ENCODE assay signal across 11 cellular contexts in genomic region chr7:8232999-8233847, GRCh38. TPM values are rescaled to one million over a fixed set of nuclear protein-coding genes. Genes with fewer than 3 reads are reported as not detected.
DNase-seq lines count a peak whose midpoint lies in the region; ATAC-seq, FAIRE-seq and TF ChIP-seq lines count a peak whose summit lies in the region.
"Had no signal": no experiment of that assay in that cellular context is flagged by ENCODE, and none has a peak within 500 bp of the region (broad histone marks: within the 10 kb centered on the region; RNA-seq: fewer than 3 reads in every experiment).

No MANE protein-coding gene starts in this region.

- H4K91ac ChIP-seq in mesenchymal stem cell (ENCODE audit: low read length), result no peak overlapping the region

- H3K36me3 ChIP-seq in right atrium auricular region (no peaks in the 10 kb centered on the region), GM23338 (ENCODE audit: insufficient read depth) (no peaks in the 10 kb centered on the region; the same call in 1 of the 2 replicates), mesenchymal stem cell (ENCODE audit: control insufficient read depth in 1 of 2, insufficient read depth in 2 of 2, low read depth in 1 of 2, low read length in 2 of 2) (no peaks in the 10 kb centered on the region)

- no peak overlapping the region for H3K9ac ChIP-seq in mesenchymal stem cell (ENCODE audit: low read length)

- H3K27me3 Mint-ChIP-seq in GM23338 (ENCODE audit: insufficient read depth, low read depth, poor library complexity), result no peaks in the 10 kb centered on the region

- no peaks in the 10 kb centered on the region for H3K9me3 Mint-ChIP-seq in GM23338
- H3K9me3 Mint-ChIP-seq: central memory CD8-positive, alpha-beta T cell had no signal

- H3K79me2 ChIP-seq in GM23338 (replicated peaks; ENCODE audit: insufficient read depth), result no peaks in the 10 kb centered on the region

- H4K8ac ChIP-seq in mesenchymal stem cell (ENCODE audit: low read length), result no peak overlapping the region

- no peak overlapping the region for H3K18ac ChIP-seq in mesenchymal stem cell (ENCODE audit: low read depth in 1 of 2, low read length in 2 of 2)

- peak overlapping the region; percentile 33 to 78 for H3K27ac ChIP-seq in right atrium auricular region
- H3K27ac ChIP-seq in GM23338 (ENCODE audit: low read depth), result no peak overlapping the region
- no peak overlapping the region for H3K27ac ChIP-seq in mesenchymal stem cell (ENCODE audit: low read length, poor library complexity, severe bottlenecking)

- no peaks in the 10 kb centered on the region for H3K27me3 ChIP-seq in right atrium auricular region
- H3K27me3 ChIP-seq in GM23338 (ENCODE audit: insufficient read depth), result no peaks in the 10 kb centered on the region
- H3K27me3 ChIP-seq in mesenchymal stem cell (ENCODE audit: control insufficient read depth in 1 of 2, insufficient read depth in 1 of 2, low read length in 2 of 2), result no peaks in the 10 kb centered on the region

- no peak for TF ChIP-seq POLR2A in H54 (IDR thresholded peaks at IDR 0.05; ENCODE audit: low read depth, low read length)

- DNase-seq in H54 (ENCODE audit: insufficient read length, low spot score), result no peak
- DNase-seq in SK-N-DZ (ENCODE audit: low spot score), result peak; percentile 67
- DNase-seq in right atrium auricular region (ENCODE audit: low spot score), result no peak
- no peak for DNase-seq in effector CD4-positive, alpha-beta T cell
- no peak for DNase-seq in GM23338 (ENCODE audit: low spot score)
- no peak for DNase-seq in mesenchymal stem cell
- DNase-seq: retina, RPMI8226 had no signal

- ATAC-seq in GM18517 (IDR thresholded peaks at IDR 0.05; ENCODE audit: unreplicated experiment) (peak; percentile 59), GM23338 (no peak)

- no peaks in the 10 kb centered on the region for H3F3A ChIP-seq in GM23338 (replicated peaks; ENCODE audit: low read depth)

- H3K4me3 Mint-ChIP-seq in GM23338, result no peak overlapping the region
- H3K4me3 Mint-ChIP-seq: central memory CD8-positive, alpha-beta T cell had no signal

- no peak overlapping the region for H2BK120ac ChIP-seq in mesenchymal stem cell (ENCODE audit: low read depth, low read length)

- no peaks in the 10 kb centered on the region for H3K36me3 Mint-ChIP-seq in GM23338 (ENCODE audit: low read depth)

- H3K14ac ChIP-seq in mesenchymal stem cell (ENCODE audit: low read length in 2 of 2), result no peak overlapping the region

- H2BK12ac ChIP-seq in mesenchymal stem cell (ENCODE audit: low read length in 2 of 2), result no peak overlapping the region

- TF ChIP-seq CTCF in right atrium auricular region (IDR thresholded peaks at IDR 0.05), result no peak
- TF ChIP-seq CTCF in GM23338 (conservative IDR thresholded peaks at IDR 0.05; ENCODE audit: low read depth in 2 of 2), result no peak

- H2BK15ac ChIP-seq in mesenchymal stem cell (ENCODE audit: low read depth, poor library complexity, severe bottlenecking), result no peak overlapping the region

- no peak overlapping the region for H3K4me3 ChIP-seq in right atrium auricular region
- no peak overlapping the region for H3K4me3 ChIP-seq in GM23338
- H3K4me3 ChIP-seq in mesenchymal stem cell (ENCODE audit: insufficient read depth in 1 of 2, low read depth in 1 of 2, low read length in 2 of 2), result no peak overlapping the region

- no peaks in the 10 kb centered on the region for H3K79me1 ChIP-seq in mesenchymal stem cell (replicated peaks; ENCODE audit: low read length, poor library complexity, severe bottlenecking)

- no peak overlapping the region for H2AK5ac ChIP-seq in mesenchymal stem cell (ENCODE audit: low read length, severe bottlenecking)

- H3K4me2 ChIP-seq in GM23338 (no peak overlapping the region), mesenchymal stem cell (ENCODE audit: low read length, poor library complexity, severe bottlenecking) (no peak overlapping the region)

- H3K9me3 ChIP-seq in right atrium auricular region, result no peaks in the 10 kb centered on the region
- no peaks in the 10 kb centered on the region for H3K9me3 ChIP-seq in mesenchymal stem cell (ENCODE audit: control insufficient read depth, low read length)

- H2BK5ac ChIP-seq in mesenchymal stem cell (ENCODE audit: low read depth, low read length, poor library complexity, severe bottlenecking), result no peak overlapping the region

- H4K20me1 ChIP-seq in GM23338 (replicated peaks; ENCODE audit: insufficient read depth), result no peaks in the 10 kb centered on the region

- no peaks in the 10 kb centered on the region for H3K9me2 ChIP-seq in GM23338 (ENCODE audit: insufficient read depth)

- WGBS in mesenchymal stem cell, result 97% methylated on average over 6 of the region's 8 CpGs

- peak; percentile 73 for FAIRE-seq in H54 (lab: Jason Lieb, UNC)
- FAIRE-seq: GM19239 had no signal

- H3K23ac ChIP-seq in mesenchymal stem cell (ENCODE audit: low read length in 2 of 2), result no peak overlapping the region

- no peaks in the 10 kb centered on the region; the same call in 2 of the 3 replicates for H3K4me1 Mint-ChIP-seq in GM23338
- H3K4me1 Mint-ChIP-seq: central memory CD8-positive, alpha-beta T cell had no signal

- no peak overlapping the region for H2AFZ ChIP-seq in GM23338
- H2AFZ ChIP-seq in mesenchymal stem cell (ENCODE audit: low read depth, low read length), result no peak overlapping the region

- H3K27ac Mint-ChIP-seq in GM23338, result no peak overlapping the region

- H3K4ac ChIP-seq in mesenchymal stem cell (ENCODE audit: low read depth in 1 of 2, low read length in 2 of 2), result no peak overlapping the region

- H3K4me1 ChIP-seq in right atrium auricular region (peaks cover 0 to 26% of the 10 kb centered on the region in 2 donors), GM23338 (ENCODE audit: insufficient read depth) (no peaks in the 10 kb centered on the region), mesenchymal stem cell (ENCODE audit: control insufficient read depth, insufficient read depth, low read depth, low read length) (no peaks in the 10 kb centered on the region)

TF ChIP-seq in GM23338, 12 proteins besides CTCF, POLR2A, EP300 and RAD21:
- no peak for TF ChIP-seq POLR2AphosphoS5 (IDR thresholded peaks at IDR 0.05; ENCODE audit: low read depth)
- TF ChIP-seq REST (IDR thresholded peaks at IDR 0.05; ENCODE audit: unreplicated experiment), result no peak
- no peak for TF ChIP-seq NANOG (IDR thresholded peaks at IDR 0.05; ENCODE audit: borderline replicate concordance)
TF ChIP-seq in GM23338: peak in this region for 0.

RNA-seq across cellular contexts. Expression of gene ICA1, which starts 28.7 kb away (rescaled TPM):
- polyA plus RNA-seq in SK-N-DZ (2014; cell fraction: cytosol; rRNA removed), result 195 and 220 TPM in 2 replicates
- polyA plus RNA-seq in SK-N-DZ (2014; cell fraction: nucleus; rRNA removed), result 258 and 321 TPM in 2 replicates
- 10 to 100 TPM; 39.4 to 51.8 TPM for total RNA-seq in right atrium auricular region
- total RNA-seq in GM23338 (2014; rRNA removed; shearing (Covaris generic)), result 37.3 and 45.2 TPM in 2 replicates
- 75.4 and 83.7 TPM in 2 replicates for polyA plus RNA-seq in GM23338 (2016; fragmentation: Nextera tagmentation; extraction: Ambion mirVana)
- polyA plus RNA-seq in mesenchymal stem cell (2013, experiment 1 of 2), result 2.7 TPM
- polyA plus RNA-seq in mesenchymal stem cell (2013, experiment 2 of 2), result 2.5 TPM

Comparison
In these comparisons a context has a peak if more than half of its experiments do, and no peak if none do; other contexts are left out.
1. H3K27ac ChIP-seq: peak in right atrium auricular region (2 of 2); none in GM23338 (single experiment) and mesenchymal stem cell (single experiment).